14 cellular contexts compared by ENCODE assay signal in genomic region chr14:74932401-74932901, GRCh38. TPM values are rescaled to one million over a fixed set of nuclear protein-coding genes. Genes with fewer than 3 reads are reported as not detected.
DNase-seq lines count a peak whose midpoint lies in the region; ATAC-seq, FAIRE-seq and TF ChIP-seq lines count a peak whose summit lies in the region.
"Had no signal": no experiment of that assay in that cellular context is flagged by ENCODE, and none has a peak within 500 bp of the region (broad histone marks: within the 10 kb centered on the region; RNA-seq: fewer than 3 reads in every experiment).

No MANE protein-coding gene starts in this region.

- H3K27me3 ChIP-seq in astrocyte (ENCODE audit: insufficient read depth, low read length) = peaks cover 5% of the 10 kb centered on the region
- H3K27me3 ChIP-seq in uterus = no peaks in the 10 kb centered on the region

- no peaks in the 10 kb centered on the region for H3K9me3 Mint-ChIP-seq in activated naive CD8-positive, alpha-beta T cell treated with anti-CD3 and anti-CD28 coated beads, Interleukin-2, amount 50 U/mL, for 24 hours
- no peaks in the 10 kb centered on the region for H3K9me3 Mint-ChIP-seq in activated naive CD8-positive, alpha-beta T cell treated with anti-CD3 and anti-CD28 coated beads for 36 hours
- H3K9me3 Mint-ChIP-seq in astrocyte (ENCODE audit: unreplicated experiment) (no peaks in the 10 kb centered on the region), CD14-positive monocyte (peaks cover 0 to 2% (median 0%) of the 10 kb centered on the region in 7 donors)
- H3K9me3 Mint-ChIP-seq: activated T-cell treated with anti-CD3 and anti-CD28 coated beads, Interleukin-2, amount 50 U/mL, for 4 hours; mesothelial cell of epicardium had no signal

- H3K36me3 ChIP-seq in astrocyte (ENCODE audit: insufficient read depth, low read length) = no peaks in the 10 kb centered on the region
- no peaks in the 10 kb centered on the region for H3K36me3 ChIP-seq in kidney (ENCODE audit: control insufficient read depth in 1 of 2, insufficient read depth in 2 of 2, low read length in 2 of 2)
- H3K36me3 ChIP-seq in uterus = no peaks in the 10 kb centered on the region
- H3K36me3 ChIP-seq: cardiac muscle cell had no signal

- TF ChIP-seq POLR2A in uterus (IDR thresholded peaks at IDR 0.05) = no peak

- H3K9ac ChIP-seq in astrocyte (ENCODE audit: low read length) = no peak overlapping the region
- H3K9ac ChIP-seq in kidney (ENCODE audit: low read length in 2 of 2) = no peak overlapping the region

- H3K27ac Mint-ChIP-seq in activated naive CD8-positive, alpha-beta T cell treated with anti-CD3 and anti-CD28 coated beads, Interleukin-2, amount 50 U/mL, for 24 hours = peak overlapping the region; percentile 43
- no peak overlapping the region for H3K27ac Mint-ChIP-seq in activated naive CD8-positive, alpha-beta T cell treated with anti-CD3 and anti-CD28 coated beads for 36 hours
- H3K27ac Mint-ChIP-seq in astrocyte (ENCODE audit: unreplicated experiment) = peak overlapping the region; percentile 5
- H3K27ac Mint-ChIP-seq in CD14-positive monocyte = peak overlapping the region in 2 of 7 donors; percentile 12 to 34
- H3K27ac Mint-ChIP-seq: mesothelial cell of epicardium had no signal

- H3K4me1 ChIP-seq in astrocyte (ENCODE audit: insufficient read depth, low read length) = no peaks in the 10 kb centered on the region
- H3K4me1 ChIP-seq in kidney (ENCODE audit: control insufficient read depth in 1 of 2, insufficient read depth in 1 of 2, low read depth in 1 of 2, low read length in 2 of 2) = no peaks in the 10 kb centered on the region
- no peaks in the 10 kb centered on the region for H3K4me1 ChIP-seq in uterus
- H3K4me1 ChIP-seq: foreskin keratinocyte had no signal

- no peaks in the 10 kb centered on the region for H3K36me3 Mint-ChIP-seq in activated naive CD8-positive, alpha-beta T cell treated with anti-CD3 and anti-CD28 coated beads, Interleukin-2, amount 50 U/mL, for 24 hours (ENCODE audit: low read depth)
- H3K36me3 Mint-ChIP-seq in activated naive CD8-positive, alpha-beta T cell treated with anti-CD3 and anti-CD28 coated beads for 36 hours = no peaks in the 10 kb centered on the region
- no peaks in the 10 kb centered on the region for H3K36me3 Mint-ChIP-seq in astrocyte (ENCODE audit: low read depth, unreplicated experiment)
- no peaks in the 10 kb centered on the region for H3K36me3 Mint-ChIP-seq in CD14-positive monocyte
- H3K36me3 Mint-ChIP-seq: mesothelial cell of epicardium had no signal

- H3K27me3 Mint-ChIP-seq in activated naive CD8-positive, alpha-beta T cell treated with anti-CD3 and anti-CD28 coated beads, Interleukin-2, amount 50 U/mL, for 24 hours = peaks cover 9% of the 10 kb centered on the region
- H3K27me3 Mint-ChIP-seq in activated naive CD8-positive, alpha-beta T cell treated with anti-CD3 and anti-CD28 coated beads for 36 hours = peaks cover 6% of the 10 kb centered on the region
- H3K27me3 Mint-ChIP-seq in astrocyte (ENCODE audit: low read depth, unreplicated experiment) (no peaks in the 10 kb centered on the region), CD14-positive monocyte (ENCODE audit: low read depth in 3 of 3) (peaks cover 5 to 7% (median 7%) of the 10 kb centered on the region in 3 donors)

- no peak for DNase-seq in activated naive CD8-positive, alpha-beta T cell treated with anti-CD3 and anti-CD28 coated beads, Interleukin-2, amount 50 U/mL, for 24 hours
- no peak for DNase-seq in activated naive CD8-positive, alpha-beta T cell treated with anti-CD3 and anti-CD28 coated beads for 36 hours
- no peak for DNase-seq in astrocyte (ENCODE audit: low read depth)
- DNase-seq in kidney = peak; percentile 37
- DNase-seq in uterus = peak in 1 of 2 donors; percentile 20
- no peak for DNase-seq in CD14-positive monocyte (ENCODE audit: low spot score)
- DNase-seq in NCI-H187 (lab: John Stamatoyannopoulos, UW) = no peak
- DNase-seq in left colon = no peak
- DNase-seq: activated T-cell treated with anti-CD3 and anti-CD28 coated beads, Interleukin-2, amount 50 U/mL, for 4 hours; foreskin keratinocyte; NCI-H524 had no signal

- H3K9me3 ChIP-seq in astrocyte (ENCODE audit: insufficient read depth, low read depth, low read length) (no peaks in the 10 kb centered on the region), kidney (ENCODE audit: control insufficient read depth in 1 of 2, low read length in 2 of 2) (no peaks in the 10 kb centered on the region), uterus (no peaks in the 10 kb centered on the region)

- no peak overlapping the region for H3K27ac ChIP-seq in astrocyte (ENCODE audit: low read depth, low read length)
- no peak overlapping the region for H3K27ac ChIP-seq in kidney (ENCODE audit: low read depth in 2 of 2, low read length in 2 of 2)
- H3K27ac ChIP-seq in uterus = peak overlapping the region; percentile 12 to 43
- H3K27ac ChIP-seq: cardiac muscle cell, foreskin keratinocyte had no signal

- no peak overlapping the region for H3K4me2 ChIP-seq in astrocyte (ENCODE audit: low read length)

- H4K20me1 ChIP-seq in astrocyte (ENCODE audit: insufficient read depth, low read length) = no peaks in the 10 kb centered on the region

- no peak for FAIRE-seq in astrocyte (lab: Jason Lieb, UNC)
- no peak for FAIRE-seq in kidney (lab: Jason Lieb, UNC)

- intact Hi-C loops in kidney (cut with DNase I) (no loop called here), uterus (cut with DNase I; ENCODE audit: low total_unique reads) (no loop called here), CD14-positive monocyte (cut with micrococcal nuclease) (no loop called here), left colon (cut with DNase I, micrococcal nuclease) (no loop called here)

- no peak overlapping the region for H3K4me3 Mint-ChIP-seq in activated naive CD8-positive, alpha-beta T cell treated with anti-CD3 and anti-CD28 coated beads, Interleukin-2, amount 50 U/mL, for 24 hours
- no peak overlapping the region for H3K4me3 Mint-ChIP-seq in activated naive CD8-positive, alpha-beta T cell treated with anti-CD3 and anti-CD28 coated beads for 36 hours
- H3K4me3 Mint-ChIP-seq in astrocyte (ENCODE audit: unreplicated experiment) = no peak overlapping the region
- peak overlapping the region in 1 of 2 donors; percentile 2 for H3K4me3 Mint-ChIP-seq in CD14-positive monocyte
- H3K4me3 Mint-ChIP-seq: activated T-cell treated with anti-CD3 and anti-CD28 coated beads, Interleukin-2, amount 50 U/mL, for 4 hours; mesothelial cell of epicardium had no signal

- H3K4me3 ChIP-seq in astrocyte (ENCODE audit: insufficient read depth, low read depth, low read length) (no peak overlapping the region), kidney (ENCODE audit: low read length in 2 of 2) (no peak overlapping the region), uterus (no peak overlapping the region)
- H3K4me3 ChIP-seq: cardiac muscle cell had no signal

- H3K79me2 ChIP-seq in astrocyte (ENCODE audit: insufficient read depth, low read length) = no peaks in the 10 kb centered on the region

- H2AFZ ChIP-seq in astrocyte (ENCODE audit: low read depth, low read length) = no peak overlapping the region

- ATAC-seq in activated naive CD8-positive, alpha-beta T cell treated with anti-CD3 and anti-CD28 coated beads, Interleukin-2, amount 50 U/mL, for 24 hours = peak; percentile 34
- ATAC-seq in left colon = no peak
- ATAC-seq: foreskin keratinocyte had no signal

- H3K4me1 Mint-ChIP-seq in activated naive CD8-positive, alpha-beta T cell treated with anti-CD3 and anti-CD28 coated beads, Interleukin-2, amount 50 U/mL, for 24 hours = peaks cover 14% of the 10 kb centered on the region
- peaks cover 9% of the 10 kb centered on the region for H3K4me1 Mint-ChIP-seq in activated naive CD8-positive, alpha-beta T cell treated with anti-CD3 and anti-CD28 coated beads for 36 hours
- peaks cover 5% of the 10 kb centered on the region for H3K4me1 Mint-ChIP-seq in astrocyte (ENCODE audit: low read depth, unreplicated experiment)
- H3K4me1 Mint-ChIP-seq in CD14-positive monocyte = peaks cover 13% of the 10 kb centered on the region

- TF ChIP-seq CTCF in astrocyte (IDR thresholded peaks at IDR 0.05; ENCODE audit: insufficient read depth, low read depth, low read length) = no peak
- no peak for TF ChIP-seq CTCF in kidney (IDR thresholded peaks at IDR 0.05; ENCODE audit: borderline replicate concordance, extremely low read depth, insufficient read depth)
- no peak for TF ChIP-seq CTCF in uterus (IDR thresholded peaks at IDR 0.05)
- TF ChIP-seq CTCF in CD14-positive monocyte (IDR thresholded peaks at IDR 0.05) = no peak

RNA-seq across cellular contexts. Expression of gene RPS6KL1, which starts 9.4 kb away (rescaled TPM):
- total RNA-seq in activated naive CD8-positive, alpha-beta T cell treated with anti-CD3 and anti-CD28 coated beads for 36 hours = 1 to 10 TPM; 6.0 to 6.5 TPM
- 0.70 and 1.7 TPM in 2 replicates for total RNA-seq in astrocyte
- total RNA-seq in kidney = 7.9 TPM
- polyA plus RNA-seq in kidney (ENCODE audit: insufficient read depth, low read depth, low replicate concordance) = 3.7 TPM
- total RNA-seq in uterus = 10 to 100 TPM in 1 of 4 donors, 1 to 10 TPM in 1, under 1 TPM in 1, not detected in 1; 0.26 to 11.1 (median 3.0) TPM
- polyA plus RNA-seq in CD14-positive monocyte = not detected
- 10 to 100 TPM in 1 of 2 donors, 1 to 10 TPM in 1; 9.7 to 13.3 TPM for total RNA-seq in left colon

RNA-seq across cellular contexts. Expression of gene PGF, which starts 22.9 kb away (rescaled TPM):
- total RNA-seq in activated naive CD8-positive, alpha-beta T cell treated with anti-CD3 and anti-CD28 coated beads for 36 hours = under 1 TPM in 1 of 2 experiments, not detected in 1; 0.21 TPM
- total RNA-seq in astrocyte (2.5 and 3.5 TPM in 2 replicates), kidney (9.3 TPM), uterus (10 to 100 TPM in 2 of 4 donors, 1 to 10 TPM in 2; 2.7 to 32.4 (median 15.4) TPM), left colon (1 to 10 TPM; 1.3 to 2.9 TPM)
- polyA plus RNA-seq in kidney (ENCODE audit: insufficient read depth, low read depth, low replicate concordance) (12.1 TPM), CD14-positive monocyte (not detected)

RNA-seq across cellular contexts. Expression of gene DLST, which starts 50.7 kb away (rescaled TPM):
- total RNA-seq in activated naive CD8-positive, alpha-beta T cell treated with anti-CD3 and anti-CD28 coated beads for 36 hours = 100 to 1,000 TPM; 134 to 136 TPM
- total RNA-seq in astrocyte (83.0 and 90.6 TPM in 2 replicates), kidney (98.6 TPM), uterus (10 to 100 TPM; 31.8 to 77.2 (median 62.7) TPM), left colon (100 to 1,000 TPM; 139 to 142 TPM)
- polyA plus RNA-seq in kidney (ENCODE audit: insufficient read depth, low read depth, low replicate concordance) (112 TPM), CD14-positive monocyte (1 to 10 TPM; 6.7 to 7.3 TPM)

RNA-seq across cellular contexts. Expression of gene PROX2, which starts 56.5 kb away (rescaled TPM):
- total RNA-seq in activated naive CD8-positive, alpha-beta T cell treated with anti-CD3 and anti-CD28 coated beads for 36 hours = 1 to 10 TPM in 1 of 2 experiments, under 1 TPM in 1; 0.87 to 1.5 TPM
- not detected in 2 replicates for total RNA-seq in astrocyte
- not detected for total RNA-seq in kidney
- polyA plus RNA-seq in kidney (ENCODE audit: insufficient read depth, low read depth, low replicate concordance) = not detected
- not detected for total RNA-seq in uterus
- not detected for polyA plus RNA-seq in CD14-positive monocyte
- total RNA-seq in left colon = not detected
- total RNA-seq: cardiac muscle cell; foreskin keratinocyte; mesothelial cell of epicardium; T-helper 2 cell treated with Interferon-gamma antibody and Interleukin-4, amounts not matched to agents 100 ng/mL and 5 ng/mL, for 36 hours had no signal
- polyA plus RNA-seq: foreskin keratinocyte had no signal

Comparison
In these comparisons a context has a peak if more than half of its experiments do, and no peak if none do; other contexts are left out.
1. H3K27ac ChIP-seq: peak in uterus (2 of 2); none in astrocyte (single experiment) and kidney (0 of 2).